10 cellular contexts compared by ENCODE assay signal in the genomic region with DNA sequence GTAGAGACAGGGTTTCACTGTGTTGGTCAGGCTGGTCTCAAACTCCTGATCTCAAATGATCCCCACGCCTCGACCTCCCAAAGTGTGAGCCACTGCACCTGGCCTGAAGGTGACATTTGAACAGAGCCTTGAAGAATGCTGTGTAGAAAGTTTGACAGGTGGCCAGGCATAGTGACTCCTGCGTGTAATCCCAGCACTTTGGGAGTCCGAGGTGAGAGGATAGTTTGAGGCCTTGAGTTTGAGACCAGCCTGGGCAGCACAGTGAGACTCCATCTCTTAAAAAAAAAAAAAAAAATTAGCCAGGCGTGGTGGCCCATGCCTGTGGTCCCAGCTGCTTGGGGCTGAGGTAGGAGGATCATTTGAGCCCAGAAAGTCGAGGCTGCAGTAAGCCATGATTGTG. TPM values are rescaled to one million over a fixed set of nuclear protein-coding genes. Genes with fewer than 3 reads are reported as not detected.
A peak's percentile ranks its signal among the peaks of the same experiment; 100 is the strongest.
DNase-seq lines count a peak whose midpoint lies in the region; ATAC-seq, FAIRE-seq and TF ChIP-seq lines count a peak whose summit lies in the region.
"Had no signal": no experiment of that assay in that cellular context is flagged by ENCODE, and none has a peak within 500 bp of the region (broad histone marks: within the 10 kb centered on the region; RNA-seq: fewer than 3 reads in every experiment).

No MANE protein-coding gene starts in this region.

- H3K9me3 Mint-ChIP-seq in naive B cell = no peaks in the 10 kb centered on the region

- no peak overlapping the region; the same call in 1 of the 2 replicates for H3K56ac ChIP-seq in IMR-90 (ENCODE audit: extremely low read depth, insufficient read depth, low read length)

- no peak overlapping the region for H3K18ac ChIP-seq in IMR-90 (ENCODE audit: low read depth, low read length)

- intact Hi-C loops in IMR-90 (cut with micrococcal nuclease) (no loop called here), colonic mucosa (cut with DNase I) (no loop called here)

- peak overlapping the region; percentile 95 for H4K91ac ChIP-seq in IMR-90 (ENCODE audit: insufficient read depth, low read depth, low read length)

- TF ChIP-seq POLR2A in A549 (IDR thresholded peaks at IDR 0.05; ENCODE audit: low read length) = no peak
- no peak for TF ChIP-seq POLR2A in IMR-90 (IDR thresholded peaks at IDR 0.05; ENCODE audit: low read depth, low read length)

- H3K9me3 ChIP-seq in A549 (no peaks in the 10 kb centered on the region), IMR-90 (ENCODE audit: control insufficient read depth, insufficient read depth, low read length) (no peaks in the 10 kb centered on the region), colonic mucosa (no peaks in the 10 kb centered on the region)

- H3K4me1 Mint-ChIP-seq in naive B cell = peaks cover 50 to 68% (median 63%) of the 10 kb centered on the region in 3 donors

- no TSS peak for BruUV-seq in IMR-90 (replicated peaks; lab: Mats Ljungman, UMichigan)

- peaks cover 13 to 52% of the 10 kb centered on the region in 2 experiments for H3K79me1 ChIP-seq in IMR-90 (ENCODE audit: low read depth in 1 of 2, low read length in 2 of 2)

- H3K4ac ChIP-seq in IMR-90 (ENCODE audit: low read depth, low read length) = peak overlapping the region; percentile 87

- H4K20me1 ChIP-seq in IMR-90 (ENCODE audit: insufficient read depth, low read length) = peaks cover 46% of the 10 kb centered on the region

- peaks cover 9% of the 10 kb centered on the region; the same call in 1 of the 2 replicates for H3K9me1 ChIP-seq in IMR-90 (ENCODE audit: insufficient read depth, low read length)

- in situ Hi-C loops in IMR-90 (cut with MboI; ENCODE audit: low sequenced_read_pairs) = no loop called here

- no peak overlapping the region for H2AFZ ChIP-seq in IMR-90 (replicated peaks; ENCODE audit: low read length, poor library complexity)

- peak overlapping the region; percentile 87 to 98 (median 93) for H3K4me3 Mint-ChIP-seq in naive B cell

- H3K36me3 ChIP-seq in IMR-90 (ENCODE audit: control insufficient read depth, insufficient read depth, low read length) (peaks cover 10% of the 10 kb centered on the region), colonic mucosa (peaks cover 6% of the 10 kb centered on the region)

- H3K4me1 ChIP-seq in A549 (peaks cover 10% of the 10 kb centered on the region; the same call in 2 of the 3 replicates), IMR-90 (ENCODE audit: control insufficient read depth, insufficient read depth, low read length) (peaks cover 7% of the 10 kb centered on the region), colonic mucosa (peaks cover 8% of the 10 kb centered on the region)

- peaks cover 28 to 37% of the 10 kb centered on the region in 2 donors for H3K36me3 Mint-ChIP-seq in naive B cell

- ATAC-seq in A549 = no peak
- ATAC-seq in IMR-90 (ENCODE audit: low read depth) = no peak
- no peak for ATAC-seq in naive B cell (ENCODE audit: low read depth in 2 of 2)
- no peak for ATAC-seq in GM19455 (IDR thresholded peaks at IDR 0.05; ENCODE audit: unreplicated experiment)
- ATAC-seq in omental fat pad (ENCODE audit: low FRiP score) = no peak

- H3K23ac ChIP-seq in IMR-90 (ENCODE audit: low read depth, low read length) = peak overlapping the region; percentile 83

- no peak for FAIRE-seq in A549 (lab: Jason Lieb, UNC)

- peak overlapping the region; percentile 85 for H3K9ac ChIP-seq in IMR-90 (ENCODE audit: low read depth, low read length)
- peak overlapping the region; percentile 58 to 96 for H3K9ac ChIP-seq in colonic mucosa (ENCODE audit: low read depth in 2 of 2, low read length in 2 of 2)

- no peaks in the 10 kb centered on the region for H3K27me3 ChIP-seq in IMR-90 (ENCODE audit: control insufficient read depth, insufficient read depth, low read length)
- no peaks in the 10 kb centered on the region for H3K27me3 ChIP-seq in colonic mucosa

- H3K14ac ChIP-seq in IMR-90 (replicated peaks; ENCODE audit: low read depth, low read length) = peak overlapping the region; percentile 93

- DNase-seq in A549 (ENCODE audit: low read depth in 1 of 2, low spot score in 1 of 2) = no peak
- no peak for DNase-seq in IMR-90
- DNase-seq in colonic mucosa = no peak
- DNase-seq in naive B cell = no peak
- DNase-seq in NCI-H446 (lab: John Stamatoyannopoulos, UW) = no peak
- DNase-seq in H4 (ENCODE audit: low spot score) = no peak
- DNase-seq in omental fat pad (ENCODE audit: low spot score) = no peak
- DNase-seq: EL, T1000 had no signal

- TF ChIP-seq CTCF in A549 (IDR thresholded peaks at IDR 0.05) (no peak), IMR-90 (conservative IDR thresholded peaks at IDR 0.05; ENCODE audit: low read depth, low read length) (no peak), colonic mucosa (IDR thresholded peaks at IDR 0.05) (no peak), omental fat pad (IDR thresholded peaks at IDR 0.05) (no peak)

- H3K27ac ChIP-seq in A549 = peak overlapping the region; percentile 93 to 95; a peak in 5 of 6 replicates
- H3K27ac ChIP-seq in IMR-90 (ENCODE audit: insufficient read depth, low read length) = peak overlapping the region; percentile 2
- peak overlapping the region; percentile 97 for H3K27ac ChIP-seq in colonic mucosa

- H2BK5ac ChIP-seq in IMR-90 (ENCODE audit: low read depth, low read length, poor library complexity, severe bottlenecking) = no peak overlapping the region

- POLR2A ChIA-PET in A549 (lab: Yijun Ruan, JAX) = interaction anchor here (2.2 kb wide), 1 partner anchor 12 kb away, joined by 52 read pairs; no protein-coding TSS in a partner anchor
- POLR2A ChIA-PET in IMR-90 (lab: Charles Lee; ENCODE audit: unreplicated experiment) = no interaction called here

- no peak overlapping the region for H2BK20ac ChIP-seq in IMR-90 (ENCODE audit: low read depth, low read length)

- H4K8ac ChIP-seq in IMR-90 (ENCODE audit: low read depth in 2 of 2, low read length in 2 of 2) = peak overlapping the region; percentile 73 to 96; a peak in 2 of 4 replicates

- CTCF ChIA-PET in A549 (lab: Yijun Ruan, JAX) = interaction anchor here (0.7 to 2.6 kb wide), 4 partner anchors 11 to 151 kb away, joined by 3 to 18 read pairs (median 6); no protein-coding TSS in a partner anchor
- CTCF ChIA-PET in IMR-90 (lab: Yijun Ruan, JAX) = no interaction called here

- no peak overlapping the region for H4K5ac ChIP-seq in IMR-90 (ENCODE audit: low read depth, low read length)

- dilution Hi-C loops in IMR-90 (cut with HindIII; ENCODE audit: low sequenced_read_pairs, unreplicated experiment) = no loop called here

- H3K4me2 ChIP-seq in A549 (peak overlapping the region; percentile 92), IMR-90 (ENCODE audit: low read depth, low read length) (peak overlapping the region; percentile 88)

- peak overlapping the region; percentile 89 for H2AK5ac ChIP-seq in IMR-90 (ENCODE audit: low read depth, low read length)

- peak overlapping the region; percentile 91 for H2AK9ac ChIP-seq in IMR-90 (replicated peaks; ENCODE audit: low read depth, low read length, poor library complexity)

- H2BK15ac ChIP-seq in IMR-90 (ENCODE audit: low read depth, low read length) = no peak overlapping the region

- no peaks in the 10 kb centered on the region for H3K27me3 Mint-ChIP-seq in naive B cell

- H2BK120ac ChIP-seq in IMR-90 (ENCODE audit: low read depth, low read length) = no peak overlapping the region

- TF ChIP-seq RAD21 in A549 (conservative IDR thresholded peaks at IDR 0.05 in 1 of 2, IDR thresholded peaks at IDR 0.05 in 1 of 2) = no peak
- no peak for TF ChIP-seq RAD21 in IMR-90 (IDR thresholded peaks at IDR 0.05; ENCODE audit: low read length)

- 71% methylated on average over 6 of the region's 6 CpGs for WGBS in A549 (ENCODE audit: missing lambda C conversion rate)
- WGBS in IMR-90 (ENCODE audit: extremely low coverage in 2 of 2, insufficient read length in 1 of 2), 2 experiments = 100% methylated on average over 1 of the region's 6 CpGs; no CpG with 5 or more reads in 1 of the 2 experiments

- no peak for TF ChIP-seq EP300 in A549 (IDR thresholded peaks at IDR 0.05)

- peak overlapping the region in 5 of 6 donors; percentile 73 to 98 (median 89) for H3K27ac Mint-ChIP-seq in naive B cell

- H3K4me3 ChIP-seq in A549 = peak overlapping the region; percentile 78
- H3K4me3 ChIP-seq in IMR-90 (ENCODE audit: insufficient read depth, low read depth, low read length) = peak overlapping the region; percentile 80
- peak overlapping the region; percentile 63 for H3K4me3 ChIP-seq in colonic mucosa

TF ChIP-seq in A549, 52 proteins besides CTCF, POLR2A, EP300 and RAD21 (continues in another document):
- no peak for TF ChIP-seq ZNF302 (CRISPR knock-in tag; IDR thresholded peaks at IDR 0.05)
- no peak for TF ChIP-seq FOXS1 (CRISPR knock-in tag; IDR thresholded peaks at IDR 0.05)

RNA-seq across cellular contexts. Expression of gene IQGAP1, which starts 1.5 kb away (rescaled TPM):
- polyA plus RNA-seq in A549 (2011; rRNA removed) = 168 and 181 TPM in 2 replicates
- 11.7 and 12.7 TPM in 2 replicates for polyA plus RNA-seq in A549 (2012; cell fraction: cytosol; rRNA removed)
- 96.3 and 155 TPM in 2 replicates for polyA plus RNA-seq in A549 (2012; cell fraction: nucleus; rRNA removed)
- 100 to 108 TPM (median 103 TPM) in 3 replicates for polyA plus RNA-seq in A549 (2017; fragmentation: RNase III; extraction: RNeasy Plus Mini Kit Qiagen cat#74134 plus additional on column Dnase treatment)
- polyA minus RNA-seq in A549 (2011; rRNA and poly(A)+ RNA removed) = 215 and 230 TPM in 2 replicates
- 207 and 246 TPM in 2 replicates for total RNA-seq in IMR-90 (2012; rRNA removed)
- polyA plus RNA-seq in IMR-90 (2012; rRNA removed) = 87.5 and 93.4 TPM in 2 replicates
- polyA plus RNA-seq in IMR-90 (2012; cell fraction: cytosol; rRNA removed) = 9.1 and 14.9 TPM in 2 replicates
- 41.3 and 240 TPM in 2 replicates for polyA plus RNA-seq in IMR-90 (2012; cell fraction: nucleus; rRNA removed; ENCODE audit: low replicate concordance)
- total RNA-seq in colonic mucosa = 100 to 1,000 TPM; 210 to 243 TPM
- polyA plus RNA-seq in naive B cell (ENCODE audit: low read depth in 6 of 6) = 100 to 1,000 TPM in 5 of 6 donors, 10 to 100 TPM in 1; 96.5 to 182 (median 158) TPM
- 39.7 and 53.3 TPM in 2 replicates for total RNA-seq in H4 (2014; rRNA removed; shearing (Covaris generic))
- total RNA-seq in omental fat pad = 100 to 1,000 TPM; 220 to 320 (median 295) TPM

RNA-seq across cellular contexts. Expression of gene ZNF774, which starts 37.4 kb away (rescaled TPM):
- polyA plus RNA-seq in A549 (2011; rRNA removed) (1.2 and 1.4 TPM in 2 replicates), A549 (2017; fragmentation: RNase III; extraction: RNeasy Plus Mini Kit Qiagen cat#74134 plus additional on column Dnase treatment) (0.94 to 1.3 TPM (median 1.2 TPM) in 3 replicates), IMR-90 (2012; rRNA removed) (0.90 and 0.91 TPM in 2 replicates), naive B cell (ENCODE audit: low read depth in 6 of 6) (under 1 TPM in 3 of 6 donors, not detected in 3; 0.38 to 0.83 (median 0.40) TPM)
- polyA plus RNA-seq in A549 (2012; cell fraction: cytosol; rRNA removed) = 0.41 and 0.43 TPM in 2 replicates
- polyA plus RNA-seq in A549 (2012; cell fraction: nucleus; rRNA removed) = 0.28 and 21.3 TPM in 2 replicates
- polyA minus RNA-seq in A549 (2011; rRNA and poly(A)+ RNA removed) = 0.87 and 1.4 TPM in 2 replicates
- total RNA-seq in IMR-90 (2012; rRNA removed) (1.1 TPM in 2 replicates), colonic mucosa (10 to 100 TPM; 13.7 to 13.9 TPM), omental fat pad (1 to 10 TPM in 2 of 4 donors, under 1 TPM in 2; 0.36 to 1.8 (median 1.1) TPM)
- polyA plus RNA-seq in IMR-90 (2012; cell fraction: cytosol; rRNA removed) = 0.42 and 0.88 TPM in 2 replicates
- 0.40 and 1.8 TPM in 2 replicates for polyA plus RNA-seq in IMR-90 (2012; cell fraction: nucleus; rRNA removed; ENCODE audit: low replicate concordance)
- total RNA-seq in H4 (2014; rRNA removed; shearing (Covaris generic)) = 0.23 and 0.48 TPM in 2 replicates

Comparison
In these comparisons a context has a peak if more than half of its experiments do, and no peak if none do; other contexts are left out.
1. H3K27ac ChIP-seq: peak in every context shown above with its lines; median percentile 97 in colonic mucosa; 94 in A549; 2 in IMR-90.